24 cellular contexts compared by ENCODE assay signal in the genomic region with DNA sequence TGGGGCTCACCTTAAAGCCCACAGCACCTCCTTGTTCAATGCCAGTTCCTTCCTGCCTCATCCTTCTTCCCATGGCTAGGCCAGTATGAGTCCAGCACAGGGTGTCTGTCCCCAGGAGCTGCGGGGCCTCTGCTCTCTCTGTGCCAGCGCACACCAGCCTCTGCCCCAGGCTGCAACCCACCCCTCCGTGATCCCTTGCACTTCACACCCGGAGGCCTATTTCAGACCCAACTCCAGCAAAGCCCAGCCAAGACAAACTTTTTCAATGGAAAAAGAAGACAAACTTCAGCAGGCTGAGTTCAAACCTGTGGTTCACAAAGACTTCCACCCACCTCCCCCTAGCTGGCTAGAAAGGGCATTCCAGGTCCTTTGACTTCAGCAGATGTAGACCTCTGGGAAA.
"Had no signal": no experiment of that assay in that cellular context is flagged by ENCODE, and none has a peak within 500 bp of the region (broad histone marks: within the 10 kb centered on the region; RNA-seq: fewer than 3 reads in every experiment).

No MANE protein-coding gene starts in this region.

- H3K27ac ChIP-seq: hepatocyte, left ventricle myocardium inferior, parathyroid adenoma, right atrium auricular region, right lobe of liver, tibial nerve, uterus had no signal

- H3K4me1 Mint-ChIP-seq: stimulated activated naive CD8-positive, alpha-beta T cell treated with anti-CD3 and anti-CD28 coated beads, Interleukin-15, amount 100 ng/mL, for 72 hours had no signal

- ATAC-seq: mucosa of descending colon; naive thymus-derived CD4-positive, alpha-beta T cell; natural killer cell treated with Interleukin-12 subunit alpha and Interleukin-12 subunit beta and Interleukin-15 and Interleukin-18, amount 100 ng/mL, for 72 hours; right lobe of liver; stimulated activated memory B cell treated with anti-CD40 and anti-IgM and Interleukin-4, amounts not matched to agents 10 μg/mL and 1 μg/mL and 100 μg/mL, for 72 hours; stimulated activated naive CD8-positive, alpha-beta T cell treated with anti-CD3 and anti-CD28 coated beads, Interleukin-15, amount 100 ng/mL, for 72 hours had no signal

- H3K9me3 Mint-ChIP-seq: memory B cell; natural killer cell treated with Interleukin-12 subunit alpha and Interleukin-12 subunit beta and Interleukin-15 and Interleukin-18, amount 100 ng/mL, for 72 hours; stimulated activated memory B cell treated with anti-CD40 and anti-IgM and Interleukin-4, amounts not matched to agents 10 μg/mL and 1 μg/mL and 100 μg/mL, for 72 hours; type B pancreatic cell had no signal

- H3K4me3 Mint-ChIP-seq: memory B cell; naive thymus-derived CD4-positive, alpha-beta T cell; natural killer cell treated with Interleukin-12 subunit alpha and Interleukin-12 subunit beta and Interleukin-15 and Interleukin-18, amount 100 ng/mL, for 72 hours; stimulated activated memory B cell treated with anti-CD40 and anti-IgM and Interleukin-4, amounts not matched to agents 10 μg/mL and 1 μg/mL and 100 μg/mL, for 72 hours; stimulated activated naive CD8-positive, alpha-beta T cell treated with anti-CD3 and anti-CD28 coated beads, Interleukin-15, amount 100 ng/mL, for 72 hours; type B pancreatic cell had no signal

- DNase-seq: islet precursor cell; left ventricle myocardium inferior; midbrain; mucosa of descending colon; naive thymus-derived CD4-positive, alpha-beta T cell; nucleus accumbens; right lobe of liver; stimulated activated CD4-positive, alpha-beta T cell treated with anti-CD3 and anti-CD28 coated beads, Interleukin-1b, Interleukin-23, amount 100 ng/mL, for 48 hours; stimulated activated CD4-positive, alpha-beta T cell treated with anti-CD3 and anti-CD28 coated beads, Interleukin-2, amount 100 ng/mL, for 48 hours; stimulated activated CD4-positive, alpha-beta T cell treated with anti-CD3 and anti-CD28 coated beads, Interleukin-4, amount 100 ng/mL, for 4 hours; stimulated activated CD8-positive, alpha-beta memory T cell treated with anti-CD3 and anti-CD28 coated beads, Interleukin-4, amount 100 ng/mL, for 48 hours; stimulated activated naive CD4-positive, alpha-beta T cell treated with Interleukin-2 at 50 U/mL for 16 hours; stimulated activated naive CD8-positive, alpha-beta T cell treated with anti-CD3 and anti-CD28 coated beads, Interleukin-15, amount 100 ng/mL, for 72 hours; substantia nigra; uterus had no signal

- H3K36me3 Mint-ChIP-seq: memory B cell; naive thymus-derived CD4-positive, alpha-beta T cell; natural killer cell treated with Interleukin-12 subunit alpha and Interleukin-12 subunit beta and Interleukin-15 and Interleukin-18, amount 100 ng/mL, for 72 hours; stimulated activated memory B cell treated with anti-CD40 and anti-IgM and Interleukin-4, amounts not matched to agents 10 μg/mL and 1 μg/mL and 100 μg/mL, for 72 hours; type B pancreatic cell had no signal

- H3K27ac Mint-ChIP-seq: memory B cell; naive thymus-derived CD4-positive, alpha-beta T cell; natural killer cell treated with Interleukin-12 subunit alpha and Interleukin-12 subunit beta and Interleukin-15 and Interleukin-18, amount 100 ng/mL, for 72 hours; progenitor cell of endocrine pancreas; stimulated activated memory B cell treated with anti-CD40 and anti-IgM and Interleukin-4, amounts not matched to agents 10 μg/mL and 1 μg/mL and 100 μg/mL, for 72 hours; stimulated activated naive CD8-positive, alpha-beta T cell treated with anti-CD3 and anti-CD28 coated beads, Interleukin-15, amount 100 ng/mL, for 72 hours; type B pancreatic cell had no signal

- H3K27me3 Mint-ChIP-seq: memory B cell; natural killer cell treated with Interleukin-12 subunit alpha and Interleukin-12 subunit beta and Interleukin-15 and Interleukin-18, amount 100 ng/mL, for 72 hours; progenitor cell of endocrine pancreas; stimulated activated memory B cell treated with anti-CD40 and anti-IgM and Interleukin-4, amounts not matched to agents 10 μg/mL and 1 μg/mL and 100 μg/mL, for 72 hours; stimulated activated naive CD8-positive, alpha-beta T cell treated with anti-CD3 and anti-CD28 coated beads, Interleukin-15, amount 100 ng/mL, for 72 hours; type B pancreatic cell had no signal
